Comparison of ENCODE assay signal across 11 cellular contexts in the genomic region with DNA sequence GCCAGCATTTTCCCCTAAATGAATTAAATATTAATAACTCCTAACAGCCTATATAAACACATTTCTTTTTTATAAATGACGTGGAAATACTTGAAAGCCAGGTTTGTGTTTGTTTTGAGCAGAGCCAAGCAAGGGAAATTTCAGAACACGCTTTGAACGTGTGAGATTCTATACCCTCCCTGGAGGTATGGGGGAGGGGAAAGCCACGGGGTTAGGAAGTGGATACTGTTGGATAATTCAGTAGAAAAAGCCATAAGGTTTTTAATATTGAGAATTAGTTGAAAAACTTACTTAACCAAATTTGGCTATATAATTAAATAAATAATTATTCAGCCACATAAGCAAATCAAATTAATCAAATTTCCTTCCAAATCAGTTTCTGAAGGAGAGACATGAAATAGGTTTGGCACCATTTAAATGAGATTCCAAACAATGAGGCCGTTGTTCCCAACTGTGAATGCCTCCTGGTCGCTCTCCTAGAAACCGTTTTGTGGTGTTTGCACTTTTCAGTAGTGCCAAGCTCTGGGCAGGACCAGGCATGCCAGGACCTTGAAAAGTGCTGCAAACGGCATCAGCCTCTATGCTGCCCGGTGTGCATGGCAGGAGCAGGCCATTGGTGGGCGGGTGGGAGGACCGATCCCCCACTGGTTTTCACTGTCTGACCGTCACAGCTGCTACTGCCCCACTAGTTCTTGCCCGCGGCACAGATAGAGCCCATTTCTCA.
A peak's percentile ranks its signal among the peaks of the same experiment; 100 is the strongest.
DNase-seq lines count a peak whose midpoint lies in the region; ATAC-seq, FAIRE-seq and TF ChIP-seq lines count a peak whose summit lies in the region.
"Had no signal": no experiment of that assay in that cellular context is flagged by ENCODE, and none has a peak within 500 bp of the region (broad histone marks: within the 10 kb centered on the region; RNA-seq: fewer than 3 reads in every experiment).

No MANE protein-coding gene starts in this region.

- intact Hi-C loops in breast epithelium (cut with DNase I; ENCODE audit: low total_unique reads) (no loop called here), mucosa of descending colon (cut with DNase I, micrococcal nuclease) (no loop called here)

- no peak for TF ChIP-seq POLR2A in breast epithelium (IDR thresholded peaks at IDR 0.05)

- no peak for FAIRE-seq in D721Med (lab: Jason Lieb, UNC)

- no peaks in the 10 kb centered on the region for H3K4me1 ChIP-seq in breast epithelium
- H3K4me1 ChIP-seq in mucosa of descending colon (ENCODE audit: low read depth), result no peaks in the 10 kb centered on the region

- H3K9me3 ChIP-seq in breast epithelium (no peaks in the 10 kb centered on the region), mucosa of descending colon (no peaks in the 10 kb centered on the region)
- H3K9me3 ChIP-seq: suprapubic skin had no signal

- H3K36me3 ChIP-seq in breast epithelium (no peaks in the 10 kb centered on the region), mucosa of descending colon (ENCODE audit: low read depth) (no peaks in the 10 kb centered on the region)
- H3K36me3 ChIP-seq: suprapubic skin had no signal

- peak overlapping the region in 1 of 3 donors; percentile 22 for H3K4me3 ChIP-seq in breast epithelium
- no peak overlapping the region for H3K4me3 ChIP-seq in mucosa of descending colon
- H3K4me3 ChIP-seq: suprapubic skin had no signal

- DNase-seq in ELF-1 (ENCODE audit: low read depth, low spot score) (peak; percentile 61), NCI-H2171 treated with DMSO at 0.1 percent for 48 hours (lab: John Stamatoyannopoulos, UW) (peak; percentile 53), breast epithelium (ENCODE audit: low spot score in 2 of 2) (peak in 1 of 2 donors; percentile 77), mucosa of descending colon (no peak), D721Med (ENCODE audit: insufficient read length, low spot score) (no peak)
- DNase-seq in stimulated activated naive CD4-positive, alpha-beta T cell (lab: John Stamatoyannopoulos, UW), result no peak
- DNase-seq: CD8-positive, alpha-beta memory T cell; stimulated activated CD4-positive, alpha-beta T cell treated with anti-CD3 and anti-CD28 coated beads, Interleukin-12 subunit alpha, Interleukin-12 subunit beta, amount 100 ng/mL, for 4 hours had no signal

- no peaks in the 10 kb centered on the region for H3K27me3 ChIP-seq in breast epithelium
- H3K27me3 ChIP-seq: suprapubic skin had no signal

- H3K27ac ChIP-seq in breast epithelium, result peak overlapping the region; percentile 23 to 64
- H3K27ac ChIP-seq: suprapubic skin had no signal

- TF ChIP-seq CTCF in breast epithelium (IDR thresholded peaks at IDR 0.05), result no peak
- TF ChIP-seq CTCF in mucosa of descending colon (IDR thresholded peaks at IDR 0.05), result no peak
- no peak for TF ChIP-seq CTCF in D721Med (IDR thresholded peaks at IDR 0.05; ENCODE audit: insufficient read depth, missing control alignments)

- ATAC-seq in mucosa of descending colon, result peak; percentile 38
- ATAC-seq in HG03342 (IDR thresholded peaks at IDR 0.05; ENCODE audit: unreplicated experiment), result no peak
- ATAC-seq in GM19467 (IDR thresholded peaks at IDR 0.05; ENCODE audit: unreplicated experiment), result no peak

Comparison
In these comparisons a context has a peak if more than half of its experiments do, and no peak if none do; other contexts are left out.
1. DNase-seq: peak in ELF-1 (single experiment) and NCI-H2171 treated with DMSO at 0.1 percent for 48 hours (single experiment); none in mucosa of descending colon (0 of 3), D721Med (single experiment) and stimulated activated naive CD4-positive, alpha-beta T cell (0 of 6).